27 cellular contexts compared by ENCODE assay signal in the genomic region with DNA sequence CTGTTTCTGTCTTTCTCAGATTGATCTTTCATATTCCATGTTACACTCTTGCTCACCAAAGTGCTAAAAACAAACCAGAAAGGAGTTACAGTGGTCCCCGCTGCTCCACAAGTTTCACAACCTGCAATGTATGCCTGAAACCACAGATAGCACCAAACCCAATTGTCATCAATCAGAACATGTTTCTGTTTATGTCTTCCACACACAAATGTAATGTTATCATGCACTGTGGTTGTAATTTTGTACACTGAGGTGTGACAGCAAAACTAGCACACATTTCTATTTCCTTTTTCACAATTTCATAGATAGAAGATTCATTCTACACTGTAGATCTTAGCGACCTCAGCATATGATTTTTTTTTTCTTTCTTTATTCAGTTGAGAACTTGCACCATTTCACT.
DNase-seq lines count a peak whose midpoint lies in the region; ATAC-seq, FAIRE-seq and TF ChIP-seq lines count a peak whose summit lies in the region.
"Had no signal": no experiment of that assay in that cellular context is flagged by ENCODE, and none has a peak within 500 bp of the region (broad histone marks: within the 10 kb centered on the region; RNA-seq: fewer than 3 reads in every experiment).

No MANE protein-coding gene starts in this region.

- H3F3A ChIP-seq in smooth muscle cell (ENCODE audit: low read depth) = no peaks in the 10 kb centered on the region

- intact Hi-C loops in natural killer cell (cut with micrococcal nuclease) = no loop called here

- no peak overlapping the region for H3K9ac ChIP-seq in H1 (replicated peaks in 1 of 4; ENCODE audit: extremely low read depth in 1 of 4, low read depth in 3 of 4, low read length in 3 of 4)
- no peak overlapping the region for H3K9ac ChIP-seq in smooth muscle cell (ENCODE audit: low read depth)
- H3K9ac ChIP-seq: BLaER1 had no signal

- FAIRE-seq in H1 (lab: Jason Lieb, UNC) = no peak
- FAIRE-seq: A204.1, GM12878, GM12892, GM18507 had no signal

- TF ChIP-seq EP300 in H1 (IDR thresholded peaks at IDR 0.05; ENCODE audit: borderline replicate concordance in 1 of 2, low read depth in 2 of 2, low read length in 2 of 2) = no peak

- TF ChIP-seq CTCF in H1 (IDR thresholded peaks at IDR 0.05; ENCODE audit: control extremely low read depth in 1 of 3, insufficient read depth in 1 of 3, low read depth in 1 of 3, low read length in 3 of 3) (no peak), natural killer cell (IDR thresholded peaks at IDR 0.05) (no peak), smooth muscle cell (IDR thresholded peaks at IDR 0.05; ENCODE audit: borderline replicate concordance, insufficient read depth, poor library complexity, severe bottlenecking) (no peak)

- no peak overlapping the region for H3K4ac ChIP-seq in H1 (replicated peaks; ENCODE audit: insufficient read length, low read depth, low read length)

- POLR2A ChIA-PET in H1 (lab: Charles Lee; ENCODE audit: partially characterized antibody) = no interaction called here
- POLR2A ChIA-PET in activated CD8-positive, alpha-beta T cell treated with anti-CD3 and anti-CD28 coated beads, Interleukin-2, amount 10 ng/mL, durations not matched to agents 7 days and 5 days (lab: Charles Lee) = no interaction called here

- no peak overlapping the region for H4K8ac ChIP-seq in H1 (ENCODE audit: extremely low read depth, insufficient read depth, low read length)

- CTCF ChIA-PET in H1 (lab: Charles Lee; ENCODE audit: partially characterized antibody) = no interaction called here
- CTCF ChIA-PET in activated CD8-positive, alpha-beta T cell treated with anti-CD3 and anti-CD28 coated beads, Interleukin-2, amount 10 ng/mL, durations not matched to agents 7 days and 5 days (lab: Charles Lee) = no interaction called here

- H3K4me3 ChIP-seq in H1 (ENCODE audit: extremely low read depth in 1 of 4, insufficient read depth in 2 of 4, low read depth in 3 of 4, low read length in 4 of 4) (no peak overlapping the region), smooth muscle cell (no peak overlapping the region)
- H3K4me3 ChIP-seq: BLaER1, GM12878 had no signal

- H3K9me3 ChIP-seq in H1 (ENCODE audit: insufficient read depth in 2 of 2, low read depth in 1 of 2, low read length in 1 of 2) = no peaks in the 10 kb centered on the region
- H3K9me3 ChIP-seq in smooth muscle cell (replicated peaks; ENCODE audit: low read depth) = no peaks in the 10 kb centered on the region
- H3K9me3 ChIP-seq: BE2C, BLaER1 had no signal

- peak overlapping the region; percentile 78 for H3K4me3 Mint-ChIP-seq in natural killer cell
- no peak overlapping the region for H3K4me3 Mint-ChIP-seq in activated CD8-positive, alpha-beta T cell treated with anti-CD3 and anti-CD28 coated beads, Interleukin-2, amount 10 ng/mL, durations not matched to agents 7 days and 5 days
- H3K4me3 Mint-ChIP-seq: CD14-positive monocyte; CD4-positive, alpha-beta memory T cell; CD4-positive, CD25-positive, alpha-beta regulatory T cell; CD8-positive, alpha-beta memory T cell had no signal

- no peaks in the 10 kb centered on the region for H3K27me3 Mint-ChIP-seq in natural killer cell (ENCODE audit: low read depth in 2 of 2)
- H3K27me3 Mint-ChIP-seq in activated CD8-positive, alpha-beta T cell treated with anti-CD3 and anti-CD28 coated beads, Interleukin-2, amount 10 ng/mL, durations not matched to agents 7 days and 5 days (ENCODE audit: low read depth) = no peaks in the 10 kb centered on the region
- H3K27me3 Mint-ChIP-seq: CD4-positive, alpha-beta memory T cell; CD4-positive, CD25-positive, alpha-beta regulatory T cell; CD8-positive, alpha-beta memory T cell had no signal

- peaks cover 0 to 2% of the 10 kb centered on the region in 2 donors for H3K9me3 Mint-ChIP-seq in natural killer cell
- peaks cover 13% of the 10 kb centered on the region for H3K9me3 Mint-ChIP-seq in activated CD8-positive, alpha-beta T cell treated with anti-CD3 and anti-CD28 coated beads, Interleukin-2, amount 10 ng/mL, durations not matched to agents 7 days and 5 days (ENCODE audit: insufficient read depth)

- H3K18ac ChIP-seq in H1 (ENCODE audit: extremely low read depth, low read length) = no peak overlapping the region

- H4K91ac ChIP-seq in H1 (replicated peaks; ENCODE audit: insufficient read length, low read length) = no peak overlapping the region

- H4K5ac ChIP-seq in H1 (ENCODE audit: insufficient read length, low read depth, low read length) = no peak overlapping the region

- 86% methylated on average over 2 of the region's 2 CpGs; no CpG with 5 or more reads in 1 of the 2 experiments for WGBS in H1 (ENCODE audit: extremely low coverage in 1 of 2, insufficient coverage in 1 of 2, insufficient read length in 1 of 2, insufficient replicate concordance in 2 of 2, low coverage in 1 of 2, low lambda C conversion rate in 2 of 2, missing lambda C conversion rate in 1 of 2), 2 experiments
- 94% methylated on average over 2 of the region's 2 CpGs for WGBS in smooth muscle cell (ENCODE audit: low lambda C conversion rate)

- no peaks in the 10 kb centered on the region for H3K23me2 ChIP-seq in H1 (ENCODE audit: low read depth, low read length)

- ATAC-seq in natural killer cell = peak; percentile 24 to 68 (median 50)
- ATAC-seq in activated CD8-positive, alpha-beta T cell treated with anti-CD3 and anti-CD28 coated beads, Interleukin-2, amount 10 ng/mL, durations not matched to agents 7 days and 5 days = no peak
- ATAC-seq: GM12878 had no signal

- no peak for TF ChIP-seq POLR2A in H1 (IDR thresholded peaks at IDR 0.05; ENCODE audit: control extremely low read depth in 1 of 2, low read depth in 2 of 2, low read length in 2 of 2)

- H3K23ac ChIP-seq in H1 (ENCODE audit: insufficient read length) = no peak overlapping the region

- DNase-seq in H1 (ENCODE audit: low read depth in 1 of 2, low spot score in 2 of 2) (no peak), natural killer cell (no peak), smooth muscle cell (lab: John Stamatoyannopoulos, UW; ENCODE audit: unreplicated experiment) (no peak), SW 1271 (lab: John Stamatoyannopoulos, UW) (no peak)
- DNase-seq in activated CD8-positive, alpha-beta T cell treated with anti-CD3 and anti-CD28 coated beads, Interleukin-2, amount 10 ng/mL, durations not matched to agents 7 days and 5 days = no peak
- no peak for DNase-seq in stimulated activated CD4-positive, alpha-beta T cell treated with anti-CD3 and anti-CD28 coated beads, Interleukin-2, amount 100 ng/mL, for 24 hours
- DNase-seq: 8988T; ACHN; BE2C; C1 segment of cervical spinal cord; CD4-positive, alpha-beta memory T cell; CD4-positive, CD25-positive, alpha-beta regulatory T cell; CD8-positive, alpha-beta memory T cell; COR-L47; DMS 273 treated with DMSO at 0.1 percent for 48 hours; DMS153; DMS53; DMS79; DND-41; EL; GDM1 had no signal

- no peak for TF ChIP-seq RAD21 in H1 (IDR thresholded peaks at IDR 0.05 in 1 of 2, conservative IDR thresholded peaks at IDR 0.05 in 1 of 2; ENCODE audit: low read depth in 2 of 2, low read length in 2 of 2)

- H3K36me3 ChIP-seq in H1 (ENCODE audit: control insufficient read depth in 2 of 4, insufficient read depth in 4 of 4, low read length in 3 of 4) (no peaks in the 10 kb centered on the region), smooth muscle cell (ENCODE audit: low read depth) (no peaks in the 10 kb centered on the region)
- H3K36me3 ChIP-seq: BE2C, BLaER1 had no signal

- no peak overlapping the region for H3K27ac ChIP-seq in H1 (ENCODE audit: low read depth, low read length)
- no peak overlapping the region for H3K27ac ChIP-seq in smooth muscle cell (ENCODE audit: low read depth)
- H3K27ac ChIP-seq: BLaER1 had no signal

- peaks cover 29 to 38% of the 10 kb centered on the region in 2 donors for H3K4me1 Mint-ChIP-seq in natural killer cell
- H3K4me1 Mint-ChIP-seq in activated CD8-positive, alpha-beta T cell treated with anti-CD3 and anti-CD28 coated beads, Interleukin-2, amount 10 ng/mL, durations not matched to agents 7 days and 5 days (ENCODE audit: low read depth) = no peaks in the 10 kb centered on the region
- H3K4me1 Mint-ChIP-seq: CD4-positive, alpha-beta memory T cell; CD4-positive, CD25-positive, alpha-beta regulatory T cell; CD8-positive, alpha-beta memory T cell had no signal

- no peak overlapping the region for H2BK15ac ChIP-seq in H1 (ENCODE audit: low read length)

- H2BK20ac ChIP-seq in H1 (ENCODE audit: low read length) = no peak overlapping the region

- H4K20me1 ChIP-seq in H1 (replicated peaks in 1 of 2; ENCODE audit: control insufficient read depth in 1 of 2, insufficient read depth in 2 of 2, low read length in 2 of 2) (no peaks in the 10 kb centered on the region), smooth muscle cell (ENCODE audit: low read depth) (no peaks in the 10 kb centered on the region)
- H4K20me1 ChIP-seq: BLaER1 had no signal

- no peaks in the 10 kb centered on the region for H3K79me2 ChIP-seq in H1 (ENCODE audit: control insufficient read depth in 1 of 2, insufficient read depth in 2 of 2, low read length in 2 of 2)
- H3K79me2 ChIP-seq in smooth muscle cell (ENCODE audit: low read depth) = no peaks in the 10 kb centered on the region

- peak overlapping the region; percentile 57 to 74 for H3K27ac Mint-ChIP-seq in natural killer cell
- H3K27ac Mint-ChIP-seq in activated CD8-positive, alpha-beta T cell treated with anti-CD3 and anti-CD28 coated beads, Interleukin-2, amount 10 ng/mL, durations not matched to agents 7 days and 5 days = no peak overlapping the region
- H3K27ac Mint-ChIP-seq: CD14-positive monocyte; CD4-positive, alpha-beta memory T cell; CD4-positive, CD25-positive, alpha-beta regulatory T cell; CD8-positive, alpha-beta memory T cell had no signal

- no peak overlapping the region for H3K56ac ChIP-seq in H1 (replicated peaks; ENCODE audit: insufficient read length, low read depth, low read length)

- H3K4me2 ChIP-seq in H1 (ENCODE audit: insufficient read depth in 1 of 2, low read depth in 2 of 2, low read length in 2 of 2) (no peak overlapping the region), smooth muscle cell (no peak overlapping the region)
- H3K4me2 ChIP-seq: BLaER1 had no signal

- H3K27me3 ChIP-seq in H1 (replicated peaks in 1 of 4; ENCODE audit: control insufficient read depth in 3 of 4, extremely low read depth in 1 of 4, insufficient read depth in 3 of 4, low read length in 3 of 4) (no peaks in the 10 kb centered on the region), smooth muscle cell (ENCODE audit: low read depth) (no peaks in the 10 kb centered on the region)
- H3K27me3 ChIP-seq: BE2C, BLaER1 had no signal

- no peak overlapping the region for H2AK5ac ChIP-seq in H1 (ENCODE audit: low read depth, low read length)

- no peaks in the 10 kb centered on the region for H3K79me1 ChIP-seq in H1 (ENCODE audit: low read depth, low read length)

- no peaks in the 10 kb centered on the region for H3K36me3 Mint-ChIP-seq in natural killer cell
- no peaks in the 10 kb centered on the region for H3K36me3 Mint-ChIP-seq in activated CD8-positive, alpha-beta T cell treated with anti-CD3 and anti-CD28 coated beads, Interleukin-2, amount 10 ng/mL, durations not matched to agents 7 days and 5 days (ENCODE audit: low read depth)
- H3K36me3 Mint-ChIP-seq: CD14-positive monocyte; CD4-positive, alpha-beta memory T cell; CD4-positive, CD25-positive, alpha-beta regulatory T cell had no signal

- H3K14ac ChIP-seq in H1 (ENCODE audit: insufficient read length) = no peak overlapping the region

- H3K4me1 ChIP-seq in H1 (replicated peaks in 1 of 4; ENCODE audit: control insufficient read depth in 3 of 4, insufficient read depth in 4 of 4, low read length in 3 of 4) (no peaks in the 10 kb centered on the region; a peak in 1 of 7 replicates), smooth muscle cell (ENCODE audit: low read depth) (no peaks in the 10 kb centered on the region)
- H3K4me1 ChIP-seq: BE2C, BLaER1 had no signal

- peak overlapping the region; percentile 70; the same call in 1 of the 2 replicates for H2AFZ ChIP-seq in H1 (ENCODE audit: low read length)
- peak overlapping the region; percentile 64 for H2AFZ ChIP-seq in smooth muscle cell (ENCODE audit: low read depth)

- H2BK12ac ChIP-seq in H1 (ENCODE audit: low read depth, low read length) = no peak overlapping the region

- no peak overlapping the region for H2BK120ac ChIP-seq in H1 (replicated peaks; ENCODE audit: low read depth, low read length)

- no peak overlapping the region for H2BK5ac ChIP-seq in H1 (ENCODE audit: low read depth, low read length)
